In the genomic region with DNA sequence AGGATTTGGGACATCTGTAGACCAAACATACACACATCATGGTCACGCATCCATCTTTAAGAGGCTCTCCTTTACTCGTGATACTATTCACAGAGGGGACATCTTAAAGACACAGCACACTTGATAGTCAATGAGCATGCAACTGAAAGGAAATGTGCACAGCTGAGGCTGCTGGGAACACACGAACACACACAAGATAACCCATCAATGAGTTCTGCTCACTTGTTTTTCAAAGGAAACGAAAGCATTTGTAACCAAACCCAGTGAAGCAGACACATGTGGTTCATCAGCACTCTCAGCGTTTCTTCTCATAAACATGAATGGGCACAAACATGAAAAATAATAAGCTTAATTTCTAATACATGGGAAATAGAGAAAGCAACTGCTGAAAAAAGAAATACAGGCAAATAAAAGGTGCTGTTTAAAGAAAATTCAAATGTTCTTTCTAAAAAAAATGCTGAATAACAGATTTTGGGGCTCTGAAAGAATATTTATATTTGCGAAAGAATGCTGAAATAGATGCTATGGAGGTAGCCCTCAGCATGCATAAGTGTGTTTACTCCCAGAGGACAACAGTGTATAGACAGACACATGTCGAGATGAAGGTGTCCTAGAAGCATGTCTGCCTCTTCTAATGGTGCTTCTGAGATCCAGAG, we compare ENCODE assay signal across 11 cellular contexts. TPM values are rescaled to one million over a fixed set of nuclear protein-coding genes. Genes with fewer than 3 reads are reported as not detected.
A peak's percentile ranks its signal among the peaks of the same experiment; 100 is the strongest.
DNase-seq lines count a peak whose midpoint lies in the region; ATAC-seq, FAIRE-seq and TF ChIP-seq lines count a peak whose summit lies in the region.
"Had no signal": no experiment of that assay in that cellular context is flagged by ENCODE, and none has a peak within 500 bp of the region (broad histone marks: within the 10 kb centered on the region; RNA-seq: fewer than 3 reads in every experiment).

No MANE protein-coding gene starts in this region.

- DNase-seq in GM20000 (ENCODE audit: low spot score) (peak; percentile 71), bronchial epithelial cell (ENCODE audit: low read depth) (no peak), SW 1271 (lab: John Stamatoyannopoulos, UW) (no peak), NCI-H1436 (lab: John Stamatoyannopoulos, UW) (no peak)
- no peak for DNase-seq in activated CD8-positive, alpha-beta memory T cell treated with anti-CD3 and anti-CD28 coated beads for 24 hours
- DNase-seq: NCI-H146, PC-9 had no signal

- ATAC-seq in GM18519 (IDR thresholded peaks at IDR 0.05; ENCODE audit: low FRiP score, unreplicated experiment) (peak; percentile 94), HG03060 (IDR thresholded peaks at IDR 0.05; ENCODE audit: low read depth, unreplicated experiment) (peak; percentile 88)

- H3K4me3 ChIP-seq in bronchial epithelial cell (ENCODE audit: low read depth, low read length) = no peak overlapping the region
- H3K4me3 ChIP-seq: PC-9 had no signal

- no peaks in the 10 kb centered on the region for H3K27me3 ChIP-seq in bronchial epithelial cell (ENCODE audit: control insufficient read depth, insufficient read depth, low read length)

- peak; percentile 80 for FAIRE-seq in bronchial epithelial cell (lab: Jason Lieb, UNC)

- TF ChIP-seq CTCF in GM20000 (IDR thresholded peaks at IDR 0.05; ENCODE audit: extremely low read depth, missing control alignments) (no peak), bronchial epithelial cell (IDR thresholded peaks at IDR 0.05; ENCODE audit: insufficient read depth, low read length, severe bottlenecking) (no peak)

- no peaks in the 10 kb centered on the region for H3K36me3 ChIP-seq in bronchial epithelial cell (ENCODE audit: control insufficient read depth, insufficient read depth, low read length)

RNA-seq across cellular contexts. Expression of gene LAMB4, which starts 59.7 kb away (rescaled TPM):
- under 0.01 and 0.13 TPM in 2 replicates for total RNA-seq in bronchial epithelial cell
- total RNA-seq: activated naive CD4-positive, alpha-beta T cell treated with anti-CD3 and anti-CD28 coated beads, Interleukin-2, amount 50 U/mL, for 72 hours; Daoy had no signal
